In genomic region chr9:34985311-34985899, GRCh38 we compare ENCODE assay signal across 8 cellular contexts. TPM values are rescaled to one million over a fixed set of nuclear protein-coding genes. Genes with fewer than 3 reads are reported as not detected.
DNase-seq lines count a peak whose midpoint lies in the region; ATAC-seq and TF ChIP-seq lines count a peak whose summit lies in the region.

No MANE protein-coding gene starts in this region.

- in situ Hi-C loops in Caki2 (cut with HindIII; ENCODE audit: low pct_unique_long_range_greater_than_20kb, low sequenced_read_pairs): no loop called here

- CTCF ChIA-PET in OCI-LY7 (lab: Charles Lee; ENCODE audit: unreplicated experiment): interaction anchor here (0.6 to 2.2 kb wide), 2 partner anchors 86 to 112 kb away, joined by 3 to 22 read pairs; no protein-coding TSS in a partner anchor
- CTCF ChIA-PET in activated naive CD4-positive, alpha-beta T cell treated with anti-CD3 and anti-CD28 coated beads for 36 hours (lab: Charles Lee): interaction anchor here (0.6 to 4.1 kb wide), 21 partner anchors 9 to 176 kb away, joined by 3 to 44 read pairs (median 5); partner anchors contain the start of gene UNC13B

- no peaks in the 10 kb centered on the region for H3K79me2 ChIP-seq in OCI-LY7 (ENCODE audit: insufficient read depth, low read depth, low read length)

- H3K27ac Mint-ChIP-seq in activated naive CD4-positive, alpha-beta T cell treated with anti-CD3 and anti-CD28 coated beads for 36 hours: peak overlapping the region; percentile 0
- no peak overlapping the region for H3K27ac Mint-ChIP-seq in stimulated activated memory B cell treated with anti-CD40 and anti-IgM and Interleukin-4, amounts not matched to agents 10 μg/mL and 1 μg/mL and 100 μg/mL, for 72 hours

- no TSS peak for BruUV-seq in OCI-LY7 (replicated peaks; lab: Mats Ljungman, UMichigan)

- no peaks in the 10 kb centered on the region for H3K36me3 Mint-ChIP-seq in activated naive CD4-positive, alpha-beta T cell treated with anti-CD3 and anti-CD28 coated beads for 36 hours (ENCODE audit: low read depth)
- no peaks in the 10 kb centered on the region for H3K36me3 Mint-ChIP-seq in stimulated activated memory B cell treated with anti-CD40 and anti-IgM and Interleukin-4, amounts not matched to agents 10 μg/mL and 1 μg/mL and 100 μg/mL, for 72 hours

- peaks cover 72% of the 10 kb centered on the region for H3K4me1 ChIP-seq in OCI-LY7 (ENCODE audit: insufficient read depth, low read length, poor library complexity, severe bottlenecking)

- POLR2A ChIA-PET in OCI-LY7 (lab: Charles Lee): interaction anchor here (0.6 to 1.0 kb wide), 3 partner anchors 70 to 1329 kb away, joined by 3 to 4 read pairs (median 4); partner anchors contain the start of gene UNC13B

- H4K20me1 ChIP-seq in OCI-LY7 (ENCODE audit: insufficient read depth, low read length): no peaks in the 10 kb centered on the region

- H3K4me3 ChIP-seq in HFF-Myc (replicated peaks; ENCODE audit: low read depth, low read length) (no peak overlapping the region), OCI-LY7 (ENCODE audit: low read depth, low read length, poor library complexity, severe bottlenecking) (no peak overlapping the region)

- H3K9me2 ChIP-seq in OCI-LY7 (ENCODE audit: insufficient read depth, low read length): no peaks in the 10 kb centered on the region

- intact Hi-C loops in OCI-LY7 (cut with micrococcal nuclease; ENCODE audit: unreplicated experiment) (loop anchor here (1.0 to 5.0 kb wide), 3 partner anchors 86 to 177 kb away; partner anchors contain the start of genes ATOSB and UNC13B), head of caudate nucleus (cut with DNase I) (loop anchor here (5.0 kb wide), 1 partner anchor 92 kb away; the partner anchor contains the start of gene FANCG)
- intact Hi-C loops in activated naive CD4-positive, alpha-beta T cell treated with anti-CD3 and anti-CD28 coated beads for 36 hours (cut with micrococcal nuclease): loop anchor here (1.0 to 10.0 kb wide), 10 partner anchors 67 to 608 kb away; partner anchors contain the start of genes CCL27, GALT, MYORG and UNC13B

- H3K4me2 ChIP-seq in OCI-LY7 (ENCODE audit: low read length): peak overlapping the region; percentile 7; the same call in 1 of the 2 replicates

- H3K4me3 Mint-ChIP-seq in activated naive CD4-positive, alpha-beta T cell treated with anti-CD3 and anti-CD28 coated beads for 36 hours: no peak overlapping the region
- H3K4me3 Mint-ChIP-seq in stimulated activated memory B cell treated with anti-CD40 and anti-IgM and Interleukin-4, amounts not matched to agents 10 μg/mL and 1 μg/mL and 100 μg/mL, for 72 hours: no peak overlapping the region

- no peaks in the 10 kb centered on the region for H3K36me3 ChIP-seq in OCI-LY7 (ENCODE audit: insufficient read depth, low read length)

- no peak overlapping the region for H3K27ac ChIP-seq in OCI-LY7 (ENCODE audit: low read depth, low read length, poor library complexity, severe bottlenecking)

- H3K27me3 Mint-ChIP-seq in activated naive CD4-positive, alpha-beta T cell treated with anti-CD3 and anti-CD28 coated beads for 36 hours (ENCODE audit: low read depth): no peaks in the 10 kb centered on the region
- H3K27me3 Mint-ChIP-seq in stimulated activated memory B cell treated with anti-CD40 and anti-IgM and Interleukin-4, amounts not matched to agents 10 μg/mL and 1 μg/mL and 100 μg/mL, for 72 hours: no peaks in the 10 kb centered on the region

- H2AFZ ChIP-seq in OCI-LY7 (ENCODE audit: low read length): no peak overlapping the region

- TF ChIP-seq CTCF in HFF-Myc (IDR thresholded peaks at IDR 0.05; ENCODE audit: low read depth, low read length, missing control alignments) (peak; percentile 87), OCI-LY7 (conservative IDR thresholded peaks at IDR 0.05; ENCODE audit: low read length) (peak; percentile 97)

- no peaks in the 10 kb centered on the region for H3K9me3 Mint-ChIP-seq in activated naive CD4-positive, alpha-beta T cell treated with anti-CD3 and anti-CD28 coated beads for 36 hours
- H3K9me3 Mint-ChIP-seq in stimulated activated memory B cell treated with anti-CD40 and anti-IgM and Interleukin-4, amounts not matched to agents 10 μg/mL and 1 μg/mL and 100 μg/mL, for 72 hours: no peaks in the 10 kb centered on the region

- H3K4me1 Mint-ChIP-seq in activated naive CD4-positive, alpha-beta T cell treated with anti-CD3 and anti-CD28 coated beads for 36 hours (ENCODE audit: low read depth): peaks cover 74% of the 10 kb centered on the region
- peaks cover 68% of the 10 kb centered on the region for H3K4me1 Mint-ChIP-seq in stimulated activated memory B cell treated with anti-CD40 and anti-IgM and Interleukin-4, amounts not matched to agents 10 μg/mL and 1 μg/mL and 100 μg/mL, for 72 hours

- H3K9me3 ChIP-seq in OCI-LY7 (ENCODE audit: low read length): no peaks in the 10 kb centered on the region

- no peak for ATAC-seq in HG03196 (IDR thresholded peaks at IDR 0.05; ENCODE audit: unreplicated experiment)
- no peak for ATAC-seq in stimulated activated memory B cell treated with anti-CD40 and anti-IgM and Interleukin-4, amounts not matched to agents 10 μg/mL and 1 μg/mL and 100 μg/mL, for 72 hours

- DNase-seq in Caki2 (ENCODE audit: low read depth) (peak; percentile 41), HFF-Myc (ENCODE audit: extremely low read depth, low read depth) (peak; percentile 50), OCI-LY7 (ENCODE audit: low spot score) (peak; percentile 76), head of caudate nucleus (peak in 41 of 42 donors; percentile 42 to 90 (median 75))
- DNase-seq in activated naive CD4-positive, alpha-beta T cell treated with anti-CD3 and anti-CD28 coated beads for 36 hours: peak; percentile 85
- peak; percentile 54 for DNase-seq in stimulated activated CD4-positive, alpha-beta T cell treated with anti-CD3 and anti-CD28 coated beads, Interleukin-12 subunit alpha, Interleukin-12 subunit beta, amount 100 ng/mL, for 4 hours

RNA-seq across cellular contexts. Expression of gene DNAJB5, which starts 4.1 kb away (rescaled TPM):
- 0.20 and 0.90 TPM in 2 replicates for total RNA-seq in Caki2 (2014; rRNA removed; shearing (Covaris generic); ENCODE audit: low replicate concordance)
- 4.6 and 5.1 TPM in 2 replicates for total RNA-seq in OCI-LY7 (2014; rRNA removed; shearing (Covaris generic))
- 5.8 and 6.7 TPM in 2 replicates for total RNA-seq in OCI-LY7 (2022)
- 10 to 100 TPM; 11.4 to 12.0 TPM for total RNA-seq in activated naive CD4-positive, alpha-beta T cell treated with anti-CD3 and anti-CD28 coated beads for 36 hours

RNA-seq across cellular contexts. Expression of gene PHF24, which starts 27.3 kb away (rescaled TPM):
- total RNA-seq in Caki2 (2014; rRNA removed; shearing (Covaris generic); ENCODE audit: low replicate concordance): 0.07 and 0.20 TPM in 2 replicates
- not detected in 2 replicates for total RNA-seq in OCI-LY7 (2014; rRNA removed; shearing (Covaris generic))
- total RNA-seq in OCI-LY7 (2022): not detected in 2 replicates
- total RNA-seq in activated naive CD4-positive, alpha-beta T cell treated with anti-CD3 and anti-CD28 coated beads for 36 hours: not detected
